In the genomic region with DNA sequence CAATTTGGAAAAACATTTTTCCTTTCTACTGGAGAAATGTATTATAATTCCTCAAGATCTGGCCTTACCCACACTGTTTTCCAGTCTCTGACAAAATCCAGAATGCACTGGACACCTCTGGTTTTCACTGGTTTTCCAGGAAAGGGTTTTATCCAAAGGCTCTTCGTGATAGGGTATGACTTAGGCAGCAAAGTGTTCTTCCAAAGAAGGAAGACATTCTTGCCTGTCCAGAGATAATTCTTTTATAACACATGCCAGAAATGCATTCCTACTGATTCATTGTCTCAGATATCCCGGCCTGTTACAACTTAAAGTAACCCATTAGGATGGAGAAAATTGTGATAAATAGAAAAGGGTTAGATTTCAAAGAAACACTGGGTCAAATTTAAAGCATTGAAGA, we compare ENCODE assay signal across 1 cellular context.
TF ChIP-seq lines count a peak whose summit lies in the region.

No MANE protein-coding gene starts in this region.

TF ChIP-seq in SK-N-SH, 30 proteins besides CTCF, POLR2A, EP300 and RAD21 (continued from another document):
- TF ChIP-seq MEF2A (IDR thresholded peaks at IDR 0.05; ENCODE audit: borderline replicate concordance, low read depth), result peak; percentile 7; the same call in 1 of the 2 replicates
- peak; percentile 72; the same call in 1 of the 2 replicates for TF ChIP-seq TEAD4 (IDR thresholded peaks at IDR 0.05; ENCODE audit: borderline replicate concordance, insufficient read depth)
- TF ChIP-seq POLR2AphosphoS5 (IDR thresholded peaks at IDR 0.05; ENCODE audit: low read depth, low read length), result peak; percentile 49; the same call in 1 of the 2 replicates
- TF ChIP-seq RXRA (IDR thresholded peaks at IDR 0.05; ENCODE audit: borderline replicate concordance, low read depth), result peak; percentile 8; the same call in 1 of the 2 replicates
- no peak for TF ChIP-seq GATA2 (CRISPR knock-in tag; IDR thresholded peaks at IDR 0.05)
- TF ChIP-seq, protein P1, sequence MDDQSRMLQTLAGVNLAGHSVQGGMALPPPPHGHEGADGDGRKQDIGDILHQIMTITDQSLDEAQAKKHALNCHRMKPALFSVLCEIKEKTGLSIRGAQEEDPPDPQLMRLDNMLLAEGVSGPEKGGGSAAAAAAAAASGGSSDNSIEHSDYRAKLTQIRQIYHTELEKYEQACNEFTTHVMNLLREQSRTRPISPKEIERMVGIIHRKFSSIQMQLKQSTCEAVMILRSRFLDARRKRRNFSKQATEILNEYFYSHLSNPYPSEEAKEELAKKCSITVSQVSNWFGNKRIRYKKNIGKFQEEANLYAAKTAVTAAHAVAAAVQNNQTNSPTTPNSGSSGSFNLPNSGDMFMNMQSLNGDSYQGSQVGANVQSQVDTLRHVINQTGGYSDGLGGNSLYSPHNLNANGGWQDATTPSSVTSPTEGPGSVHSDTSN (IDR thresholded peaks at IDR 0.05), result peak; percentile 66
